In the genomic region with DNA sequence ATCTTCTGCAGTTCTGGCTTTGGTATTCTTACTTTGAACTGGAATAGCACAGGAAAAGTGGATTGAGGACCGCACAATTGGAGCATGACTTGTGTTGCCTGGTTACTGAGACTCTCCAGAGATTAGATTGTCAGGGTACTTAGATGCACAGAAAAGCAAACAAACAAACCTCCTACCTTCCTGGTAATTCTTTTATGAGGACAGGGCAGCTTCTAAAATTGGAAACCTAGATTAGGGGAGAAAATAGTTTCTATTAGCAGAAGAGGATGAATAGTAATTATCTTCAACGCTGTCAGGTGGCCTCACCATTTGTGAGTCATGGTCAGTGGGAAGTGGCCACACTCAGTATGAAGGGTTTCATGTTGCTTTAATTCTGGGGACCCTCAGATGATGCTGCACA, we compare ENCODE assay signal across 18 cellular contexts.
A peak's percentile ranks its signal among the peaks of the same experiment; 100 is the strongest.
DNase-seq lines count a peak whose midpoint lies in the region; ATAC-seq and TF ChIP-seq lines count a peak whose summit lies in the region.
"Had no signal": no experiment of that assay in that cellular context is flagged by ENCODE, and none has a peak within 500 bp of the region (broad histone marks: within the 10 kb centered on the region; RNA-seq: fewer than 3 reads in every experiment).

No MANE protein-coding gene starts in this region.

- in situ Hi-C loops in KBM-7 (cut with MboI; ENCODE audit: low pct_unique_long_range_greater_than_20kb, low sequenced_read_pairs): no loop called here

- DNase-seq in DMS153 (lab: John Stamatoyannopoulos, UW) (peak; percentile 89), NCI-H146 (lab: John Stamatoyannopoulos, UW) (peak; percentile 55), left lung (no peak), ovary (no peak), KBM-7 (no peak), KG1 (lab: John Stamatoyannopoulos, UW) (no peak)
- no peak for DNase-seq in activated T-cell treated with anti-CD3 and anti-CD28 coated beads, Interleukin-2, amount 50 U/mL, for 48 hours
- DNase-seq: activated B cell treated with CpG ODN at 0.5 μM for 24 hours; activated gamma-delta T cell treated with Interleukin-2 at 50 U/mL for 16 hours; DMS 273 treated with DMSO at 0.1 percent for 48 hours; effector CD4-positive, alpha-beta T cell; H7; NCI-H446 treated with DMSO at 0.1 percent for 48 hours; stimulated activated naive CD8-positive, alpha-beta T cell treated with anti-CD3 and anti-CD28 coated beads, Interleukin-15, amount 100 ng/mL, for 72 hours; T-cell had no signal

- intact Hi-C loops in left lung (cut with DNase I) (no loop called here), ovary (cut with DNase I) (no loop called here)

- H3K27me3 ChIP-seq in left lung (no peaks in the 10 kb centered on the region), ovary (no peaks in the 10 kb centered on the region)

- no peak for TF ChIP-seq POLR2A in ovary (IDR thresholded peaks at IDR 0.05)

- H3K36me3 ChIP-seq in left lung: no peaks in the 10 kb centered on the region
- H3K36me3 ChIP-seq in ovary: no peaks in the 10 kb centered on the region

- TF ChIP-seq CTCF in VCaP (conservative IDR thresholded peaks at IDR 0.05): no peak
- no peak for TF ChIP-seq CTCF in left lung (IDR thresholded peaks at IDR 0.05)
- TF ChIP-seq CTCF in ovary (IDR thresholded peaks at IDR 0.05): no peak

- H3K4me1 ChIP-seq in left lung (peaks cover 0 to 2% of the 10 kb centered on the region in 2 donors), ovary (ENCODE audit: insufficient read depth) (no peaks in the 10 kb centered on the region)

- TF ChIP-seq EP300 in ovary (IDR thresholded peaks at IDR 0.05): no peak

- ATAC-seq in left lung: peak; percentile 82
- ATAC-seq: stimulated activated naive CD8-positive, alpha-beta T cell treated with anti-CD3 and anti-CD28 coated beads, Interleukin-15, amount 100 ng/mL, for 72 hours; T-cell had no signal

- no peaks in the 10 kb centered on the region for H3K9me3 ChIP-seq in left lung
- H3K9me3 ChIP-seq in ovary: no peaks in the 10 kb centered on the region

- 23 to 45% (median 31%) methylated on average over 2 of the region's 2 CpGs for WGBS in ovary, 3 donors

- H3K27ac ChIP-seq in VCaP: peak overlapping the region; percentile 86
- no peak overlapping the region for H3K27ac ChIP-seq in left lung
- H3K27ac ChIP-seq in ovary: no peak overlapping the region
- H3K27ac ChIP-seq: KMS-11 had no signal

- H3K4me3 ChIP-seq in left lung: no peak overlapping the region
- H3K4me3 ChIP-seq in ovary: no peak overlapping the region
- H3K4me3 ChIP-seq: skin epidermis had no signal

Comparison
In these comparisons a context has a peak if more than half of its experiments do, and no peak if none do; other contexts are left out.
1. DNase-seq: peak in DMS153 (single experiment) and NCI-H146 (single experiment); none in left lung (0 of 2), ovary (0 of 5), activated T-cell treated with anti-CD3 and anti-CD28 coated beads, Interleukin-2, amount 50 U/mL, for 48 hours (0 of 2), KBM-7 (single experiment) and KG1 (single experiment).